In genomic region chr5:71937906-71938698, GRCh38 we compare ENCODE assay signal across 15 cellular contexts.
A peak's percentile ranks its signal among the peaks of the same experiment; 100 is the strongest.
DNase-seq lines count a peak whose midpoint lies in the region; ATAC-seq, FAIRE-seq and TF ChIP-seq lines count a peak whose summit lies in the region.
"Had no signal": no experiment of that assay in that cellular context is flagged by ENCODE, and none has a peak within 500 bp of the region (broad histone marks: within the 10 kb centered on the region; RNA-seq: fewer than 3 reads in every experiment).

No MANE protein-coding gene starts in this region.

- no peaks in the 10 kb centered on the region for H3K9me2 ChIP-seq in PC-3 (replicated peaks; ENCODE audit: low read length)

- H3K27me3 ChIP-seq in DND-41 (ENCODE audit: insufficient read depth, low read length, poor library complexity) (peaks cover 9% of the 10 kb centered on the region), PC-3 (ENCODE audit: low read length) (no peaks in the 10 kb centered on the region)

- POLR2A ChIA-PET in A549 (lab: Yijun Ruan, JAX) (interaction anchor here (0.9 to 1.7 kb wide), 4 partner anchors 15 to 170 kb away, joined by 3 to 9 read pairs (median 6); no protein-coding TSS in a partner anchor), PC-3 (lab: Charles Lee; ENCODE audit: unreplicated experiment) (no interaction called here)

- H3K9ac ChIP-seq in DND-41 (ENCODE audit: low read depth, low read length) (no peak overlapping the region), PC-3 (ENCODE audit: low read length) (no peak overlapping the region)

- no peak overlapping the region for H2AFZ ChIP-seq in DND-41 (ENCODE audit: low read depth, low read length)
- peak overlapping the region; percentile 45 for H2AFZ ChIP-seq in PC-3 (ENCODE audit: low read length)

- no peak overlapping the region for H3K4me3 ChIP-seq in A549
- H3K4me3 ChIP-seq in DND-41 (ENCODE audit: low read depth in 1 of 2, low read length in 2 of 2) = no peak overlapping the region
- H3K4me3 ChIP-seq in PC-3 (ENCODE audit: low read length) = no peak overlapping the region

- no peak for TF ChIP-seq CTCF in A549 (IDR thresholded peaks at IDR 0.05)
- TF ChIP-seq CTCF in DND-41 (IDR thresholded peaks at IDR 0.05; ENCODE audit: borderline replicate concordance, extremely low read depth, low read length, poor library complexity, severe bottlenecking) = no peak
- TF ChIP-seq CTCF in PC-3 (conservative IDR thresholded peaks at IDR 0.05; ENCODE audit: low read depth, low read length) = no peak

- CTCF ChIA-PET in A549 (lab: Yijun Ruan, JAX) (interaction anchor here (0.5 to 2.0 kb wide), 5 partner anchors 13 to 172 kb away, joined by 3 to 6 read pairs (median 4); no protein-coding TSS in a partner anchor), PC-3 (lab: Charles Lee) (interaction anchor here (0.7 kb wide), 1 partner anchor 15 kb away, joined by 3 read pairs; no protein-coding TSS in a partner anchor)

- whole genome bisulfite sequencing in A549 (ENCODE audit: missing lambda C conversion rate) = 86% methylated on average over 11 of the region's 11 CpGs

- H3K9me3 ChIP-seq in A549 = peaks cover 12% of the 10 kb centered on the region; the same call in 2 of the 3 replicates
- no peaks in the 10 kb centered on the region for H3K9me3 ChIP-seq in DND-41 (ENCODE audit: insufficient read depth, low read length, severe bottlenecking)
- H3K9me3 ChIP-seq in PC-3 (ENCODE audit: low read length) = no peaks in the 10 kb centered on the region

- H3K4me2 ChIP-seq in A549 (peak overlapping the region; percentile 58), DND-41 (ENCODE audit: insufficient read depth, low read length) (no peak overlapping the region), PC-3 (ENCODE audit: low read length) (peak overlapping the region; percentile 37)

- no peak for TF ChIP-seq RAD21 in A549 (conservative IDR thresholded peaks at IDR 0.05 in 1 of 2, IDR thresholded peaks at IDR 0.05 in 1 of 2)

- H3K4me1 ChIP-seq in A549 (peaks cover 36% of the 10 kb centered on the region), DND-41 (ENCODE audit: insufficient read depth, low read length) (no peaks in the 10 kb centered on the region), PC-3 (ENCODE audit: insufficient read depth, low read length) (peaks cover 16% of the 10 kb centered on the region)

- H3K36me3 ChIP-seq in DND-41 (ENCODE audit: insufficient read depth, low read length) (no peaks in the 10 kb centered on the region), PC-3 (ENCODE audit: low read depth, low read length) (no peaks in the 10 kb centered on the region)

- no peak for TF ChIP-seq POLR2A in A549 (IDR thresholded peaks at IDR 0.05; ENCODE audit: low read length)

- H3K27ac ChIP-seq in A549 (peak overlapping the region; percentile 63 to 88), DND-41 (ENCODE audit: low read length) (no peak overlapping the region), PC-3 (ENCODE audit: low read length) (peak overlapping the region; percentile 36)

- no TSS peak for BruUV-seq in PC-3 (replicated peaks; lab: Mats Ljungman, UMichigan)

- ATAC-seq in A549 = no peak
- ATAC-seq in DND-41 (ENCODE audit: insufficient read depth, low read depth) = peak; percentile 45; the same call in 1 of the 3 replicates
- no peak for ATAC-seq in PC-3
- ATAC-seq: stimulated activated naive CD8-positive, alpha-beta T cell treated with anti-CD3 and anti-CD28 coated beads, Interleukin-15, Interleukin-2, amounts not matched to agents 100 U/mL and 50 U/mL, for 24 hours had no signal

- DNase-seq in A549 (ENCODE audit: low read depth in 1 of 2, low spot score in 1 of 2) (no peak), DND-41 (no peak), PC-3 (no peak), hippocampal formation (lab: John Stamatoyannopoulos, UW) (peak; percentile 13 to 59), ACHN (no peak), RPMI8226 (no peak), RKO (ENCODE audit: low spot score) (no peak), NK-92 (lab: John Stamatoyannopoulos, UW; ENCODE audit: unreplicated experiment) (no peak)
- DNase-seq: activated CD4-positive, CD25-positive, alpha-beta regulatory T cell treated with anti-CD3 and anti-CD28 coated beads, Interleukin-2, amount 50 U/mL, for 72 hours; activated T-cell treated with anti-CD3 and anti-CD28 coated beads, Interleukin-2, amount 50 U/mL, for 1 hour; CD4-positive, alpha-beta T cell; dermis blood vessel endothelial cell; NCI-H446; stimulated activated naive CD8-positive, alpha-beta T cell treated with anti-CD3 and anti-CD28 coated beads, Interleukin-15, Interleukin-2, amounts not matched to agents 100 U/mL and 50 U/mL, for 24 hours had no signal

- H3F3A ChIP-seq in PC-3 (ENCODE audit: low read length, unreplicated experiment) = no peaks in the 10 kb centered on the region

- TF ChIP-seq EP300 in A549 (IDR thresholded peaks at IDR 0.05) = no peak

- no peak for FAIRE-seq in A549 (lab: Jason Lieb, UNC)
- FAIRE-seq: islet of Langerhans had no signal

- H3K79me2 ChIP-seq in DND-41 (ENCODE audit: insufficient read depth, low read length) (no peaks in the 10 kb centered on the region), PC-3 (ENCODE audit: low read length) (no peaks in the 10 kb centered on the region)

- in situ Hi-C loops in ACHN (cut with HindIII; ENCODE audit: low pct_ligation_motif_present, low pct_unique_long_range_greater_than_20kb, low sequenced_read_pairs) = no loop called here

- H4K20me1 ChIP-seq in DND-41 (ENCODE audit: insufficient read depth, low read length) = no peaks in the 10 kb centered on the region
- no peaks in the 10 kb centered on the region for H4K20me1 ChIP-seq in PC-3 (ENCODE audit: low read length)

- intact Hi-C loops in PC-3 (cut with micrococcal nuclease) = loop anchor here (5.0 to 10.0 kb wide), 3 partner anchors 79 to 197 kb away; partner anchors contain the start of gene MAP1B

TF ChIP-seq in A549, 52 proteins besides CTCF, POLR2A, EP300 and RAD21:
- TF ChIP-seq CBX8 (IDR thresholded peaks at IDR 0.05) = no peak
- TF ChIP-seq EHMT2 (IDR thresholded peaks at IDR 0.05; ENCODE audit: low read depth) = no peak
- TF ChIP-seq RNF2 (IDR thresholded peaks at IDR 0.05; ENCODE audit: borderline replicate concordance, low read depth) = no peak
- no peak for TF ChIP-seq RCOR1 (IDR thresholded peaks at IDR 0.05; ENCODE audit: low read depth, low read length)
- TF ChIP-seq RARB (CRISPR knock-in tag; IDR thresholded peaks at IDR 0.05) = no peak
- no peak for TF ChIP-seq PBX3 (IDR thresholded peaks at IDR 0.05)
- TF ChIP-seq MAZ (IDR thresholded peaks at IDR 0.05; ENCODE audit: borderline replicate concordance, low read depth, low read length) = no peak
- no peak for TF ChIP-seq FOSB (CRISPR knock-in tag; IDR thresholded peaks at IDR 0.05)
- TF ChIP-seq ZFP36 (IDR thresholded peaks at IDR 0.05; ENCODE audit: borderline replicate concordance, partially characterized antibody) = no peak
- TF ChIP-seq NFE2L2 (conservative IDR thresholded peaks at IDR 0.05; ENCODE audit: low read length) = no peak
- TF ChIP-seq ZSCAN20 (CRISPR knock-in tag; IDR thresholded peaks at IDR 0.05) = no peak
- no peak for TF ChIP-seq EHF (CRISPR knock-in tag; IDR thresholded peaks at IDR 0.05)
- TF ChIP-seq TP53 (CRISPR knock-in tag; IDR thresholded peaks at IDR 0.05) = no peak
- no peak for TF ChIP-seq MAX (IDR thresholded peaks at IDR 0.05)
- TF ChIP-seq JUNB (IDR thresholded peaks at IDR 0.05) = no peak
- TF ChIP-seq BHLHE40 (IDR thresholded peaks at IDR 0.05; ENCODE audit: low read depth, low read length) = no peak
- TF ChIP-seq CBX2 (IDR thresholded peaks at IDR 0.05; ENCODE audit: borderline replicate concordance, low read depth) = no peak
- no peak for TF ChIP-seq RFX5 (IDR thresholded peaks at IDR 0.05)
- TF ChIP-seq FOXS1 (CRISPR knock-in tag; IDR thresholded peaks at IDR 0.05) = no peak
- TF ChIP-seq NR3C1 (IDR thresholded peaks at IDR 0.05) = no peak

Comparison
In these comparisons a context has a peak if more than half of its experiments do, and no peak if none do; other contexts are left out.
1. DNase-seq: peak in hippocampal formation (2 of 2); none in A549 (0 of 2), DND-41 (single experiment), PC-3 (single experiment), ACHN (single experiment), RPMI8226 (single experiment), RKO (single experiment) and NK-92 (single experiment).